Comparison of ENCODE assay signal across 18 cellular contexts in the genomic region with DNA sequence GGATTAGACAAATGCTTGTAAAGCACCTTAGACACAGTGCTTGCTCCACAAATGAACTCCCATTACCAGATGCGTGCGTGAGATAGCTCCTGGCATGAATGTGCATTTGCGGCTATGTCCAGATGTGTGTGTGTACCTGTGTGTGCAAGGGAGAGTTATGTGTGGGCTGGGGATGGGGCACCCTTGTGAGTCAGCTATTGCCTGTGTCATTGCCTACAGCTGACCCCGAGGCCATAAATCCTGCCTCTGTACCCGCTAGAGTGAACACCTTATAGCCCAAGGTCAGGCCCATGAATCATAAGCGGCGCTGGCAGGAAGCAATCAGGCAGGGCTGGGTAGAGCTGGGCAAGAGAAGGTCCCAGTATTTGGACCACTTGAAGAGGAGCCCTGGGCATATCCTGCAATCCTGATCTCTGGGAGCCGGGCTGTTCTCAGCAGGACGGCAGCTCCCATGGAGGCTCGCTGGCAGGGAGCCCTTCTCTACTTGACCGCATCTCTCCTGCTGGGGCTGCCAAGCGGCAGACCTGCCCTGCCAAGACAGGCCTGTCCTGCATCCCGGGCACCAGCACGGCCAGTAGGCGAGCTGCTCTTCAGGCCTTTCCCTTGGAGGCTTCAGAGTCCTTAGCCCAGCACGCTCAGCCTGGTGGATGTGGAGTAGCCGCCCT.
DNase-seq lines count a peak whose midpoint lies in the region.
"Had no signal": no experiment of that assay in that cellular context is flagged by ENCODE, and none has a peak within 500 bp of the region (broad histone marks: within the 10 kb centered on the region; RNA-seq: fewer than 3 reads in every experiment).

No MANE protein-coding gene starts in this region.

- no peaks in the 10 kb centered on the region for H3K27me3 ChIP-seq in MG63
- H3K27me3 ChIP-seq: ascending aorta, BLaER1, upper lobe of right lung had no signal

- no peaks in the 10 kb centered on the region for H3K9me3 ChIP-seq in MG63
- H3K9me3 ChIP-seq: ascending aorta, BLaER1, upper lobe of right lung had no signal

- peak overlapping the region; percentile 86 for H3K27ac ChIP-seq in cingulate gyrus (ENCODE audit: low read depth, low read length)
- H3K27ac ChIP-seq: ascending aorta, BLaER1, upper lobe of right lung, VCaP had no signal

- no peak overlapping the region for H3K4me3 ChIP-seq in MG63
- H3K4me3 ChIP-seq: ascending aorta, BLaER1, upper lobe of right lung had no signal

- peak; percentile 52 for DNase-seq in Daoy (ENCODE audit: low read depth)
- DNase-seq in MG63: peak; percentile 95
- DNase-seq in occipital lobe (lab: John Stamatoyannopoulos, UW): peak; percentile 16
- no peak for DNase-seq in cerebellar nuclear complex (lab: John Stamatoyannopoulos, UW)
- no peak for DNase-seq in activated CD4-positive, alpha-beta T cell treated with anti-CD3 and anti-CD28 coated beads for 1 hour
- no peak for DNase-seq in SK-N-DZ (ENCODE audit: low spot score)
- DNase-seq: activated CD8-positive, alpha-beta memory T cell treated with anti-CD3 and anti-CD28 coated beads for 24 hours; activated effector memory CD4-positive, alpha-beta T cell treated with Interleukin-2 at 50 U/mL for 16 hours; cortex of kidney; DND-41; GOT3; NCI-H446 treated with DMSO at 0.1 percent for 48 hours; retina; upper lobe of right lung had no signal

- H3K36me3 ChIP-seq in MG63: no peaks in the 10 kb centered on the region
- H3K36me3 ChIP-seq: ascending aorta, BLaER1, upper lobe of right lung had no signal

Comparison
In these comparisons a context has a peak if more than half of its experiments do, and no peak if none do; other contexts are left out.
1. DNase-seq: peak in Daoy (single experiment), MG63 (single experiment) and occipital lobe (single experiment); none in cerebellar nuclear complex (0 of 2), activated CD4-positive, alpha-beta T cell treated with anti-CD3 and anti-CD28 coated beads for 1 hour (single experiment) and SK-N-DZ (single experiment).